ENCODE assay signal across 12 cellular contexts in the genomic region with DNA sequence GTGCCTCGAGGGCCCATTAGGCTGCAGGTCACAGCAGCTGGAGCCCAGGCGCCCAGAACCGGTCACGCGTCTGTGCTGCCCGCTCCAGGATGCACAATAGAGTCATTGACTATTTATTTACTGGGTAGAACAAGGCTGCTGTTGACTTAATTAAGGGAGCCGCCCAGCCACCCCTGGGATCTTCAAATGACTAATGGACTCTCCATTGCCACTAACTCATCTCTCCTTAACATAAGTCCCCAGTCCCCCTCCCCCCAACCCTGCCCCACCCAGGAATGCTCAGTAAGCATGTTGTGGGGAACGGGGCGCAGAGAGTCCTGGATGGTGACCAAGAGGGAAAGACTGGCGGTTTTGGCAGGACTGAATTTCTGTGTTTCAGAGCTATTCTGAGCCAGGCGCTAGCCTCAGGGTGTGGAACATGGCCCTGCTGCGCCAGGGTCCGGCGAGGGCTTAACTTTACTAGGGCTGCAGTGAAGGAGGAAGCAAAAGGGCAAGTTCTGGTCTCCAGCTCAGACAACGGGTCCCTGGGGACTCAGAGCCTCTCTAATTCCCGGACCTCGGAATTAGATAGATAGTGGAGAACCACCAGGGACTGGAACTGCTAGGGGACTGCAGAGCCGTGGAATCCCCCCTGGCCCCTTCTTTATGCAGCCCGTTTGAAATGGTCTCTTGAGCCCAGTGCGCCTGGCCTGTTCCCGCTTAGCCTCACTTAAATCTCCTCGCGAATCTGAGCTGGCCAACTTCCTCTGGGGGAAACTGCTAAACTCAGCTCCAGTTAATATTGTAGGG. TPM values are rescaled to one million over a fixed set of nuclear protein-coding genes. Genes with fewer than 3 reads are reported as not detected.
DNase-seq lines count a peak whose midpoint lies in the region; ATAC-seq and TF ChIP-seq lines count a peak whose summit lies in the region.
"Had no signal": no experiment of that assay in that cellular context is flagged by ENCODE, and none has a peak within 500 bp of the region (broad histone marks: within the 10 kb centered on the region; RNA-seq: fewer than 3 reads in every experiment).

No MANE protein-coding gene starts in this region.

- H3K9me3 Mint-ChIP-seq in chondrocyte (ENCODE audit: low read depth) = no peaks in the 10 kb centered on the region
- H3K9me3 Mint-ChIP-seq: central memory CD8-positive, alpha-beta T cell had no signal

- intact Hi-C loops in prostate gland (cut with DNase I) = no loop called here

- TF ChIP-seq CTCF in chondrocyte (IDR thresholded peaks at IDR 0.05) = no peak
- TF ChIP-seq CTCF in prostate gland (IDR thresholded peaks at IDR 0.05) = no peak

- H3K27ac ChIP-seq in HUES64 (ENCODE audit: low read depth, low read length) (no peak overlapping the region), mesodermal cell (ENCODE audit: low read depth, low read length, severe bottlenecking) (peak overlapping the region; percentile 34), prostate gland (no peak overlapping the region)
- H3K27ac ChIP-seq: uterus had no signal

- H3K4me3 ChIP-seq in HUES64 (ENCODE audit: low read length) (peak overlapping the region; percentile 71), mesodermal cell (ENCODE audit: extremely low read depth, insufficient read depth, low read length, poor library complexity, severe bottlenecking) (peak overlapping the region; percentile 45), prostate gland (no peak overlapping the region)
- H3K4me3 ChIP-seq: uterus had no signal

- no peaks in the 10 kb centered on the region for H3K9me3 ChIP-seq in HUES64 (ENCODE audit: insufficient read depth, low read depth, low read length)
- H3K9me3 ChIP-seq in mesodermal cell (ENCODE audit: control insufficient read depth, low read length) = no peaks in the 10 kb centered on the region
- no peaks in the 10 kb centered on the region for H3K9me3 ChIP-seq in prostate gland
- H3K9me3 ChIP-seq: uterus had no signal

- no peak overlapping the region for H3K27ac Mint-ChIP-seq in chondrocyte (ENCODE audit: unreplicated experiment)

- no peak for ATAC-seq in HG03095 (IDR thresholded peaks at IDR 0.05; ENCODE audit: unreplicated experiment)
- no peak for ATAC-seq in HG02870 (IDR thresholded peaks at IDR 0.05; ENCODE audit: unreplicated experiment)

- H3K36me3 Mint-ChIP-seq in chondrocyte (ENCODE audit: low read depth) = no peaks in the 10 kb centered on the region

- H3K27me3 ChIP-seq in HUES64 (ENCODE audit: insufficient read depth, low read length) (peaks cover 70% of the 10 kb centered on the region), prostate gland (replicated peaks; ENCODE audit: insufficient read depth) (peaks cover 5% of the 10 kb centered on the region)

- H3K36me3 ChIP-seq in HUES64 (ENCODE audit: insufficient read depth, low read length) = no peaks in the 10 kb centered on the region
- no peaks in the 10 kb centered on the region for H3K36me3 ChIP-seq in mesodermal cell (ENCODE audit: control insufficient read depth, insufficient read depth, low read length)
- no peaks in the 10 kb centered on the region for H3K36me3 ChIP-seq in prostate gland
- H3K36me3 ChIP-seq: uterus had no signal

- no peak overlapping the region for H3K9ac ChIP-seq in HUES64 (ENCODE audit: low read depth, low read length)

- TF ChIP-seq POLR2A in prostate gland (IDR thresholded peaks at IDR 0.05) = no peak

- peaks cover 28% of the 10 kb centered on the region for H3K4me1 Mint-ChIP-seq in chondrocyte (ENCODE audit: low read depth)
- H3K4me1 Mint-ChIP-seq: central memory CD8-positive, alpha-beta T cell had no signal

- H3K4me1 ChIP-seq in HUES64 (ENCODE audit: insufficient read depth, low read length) (peaks cover 8% of the 10 kb centered on the region; the same call in 1 of the 2 replicates), mesodermal cell (ENCODE audit: control insufficient read depth, insufficient read depth, low read length, poor library complexity, severe bottlenecking) (peaks cover 10% of the 10 kb centered on the region), prostate gland (replicated peaks) (peaks cover 4% of the 10 kb centered on the region)
- H3K4me1 ChIP-seq: uterus had no signal

- H3K27me3 Mint-ChIP-seq in chondrocyte (ENCODE audit: low read depth) = peaks cover 19% of the 10 kb centered on the region

- WGBS in HUES64 = 25% methylated on average over 23 of the region's 23 CpGs
- 23 to 28% methylated on average over 16 to 22 of the region's 23 CpGs for WGBS in mesodermal cell (ENCODE audit: insufficient coverage in 2 of 2), 2 experiments
- WGBS in prostate gland = 31% methylated on average over 23 of the region's 23 CpGs

- DNase-seq in COLO668 (lab: John Stamatoyannopoulos, UW; ENCODE audit: unreplicated experiment) (peak; percentile 69), chondrocyte (ENCODE audit: low spot score) (no peak), pons (ENCODE audit: low spot score) (no peak), prostate gland (ENCODE audit: low spot score) (no peak)
- DNase-seq: activated T-cell treated with anti-CD3 and anti-CD28 coated beads for 4 hours, uterus had no signal

- peak overlapping the region; percentile 83 for H3K4me3 Mint-ChIP-seq in chondrocyte (ENCODE audit: unreplicated experiment)
- H3K4me3 Mint-ChIP-seq: central memory CD8-positive, alpha-beta T cell had no signal

RNA-seq across cellular contexts. Expression of a gene that starts 1.5 kb away (rescaled TPM):
- polyA plus RNA-seq in HUES64 (2013, experiment 1 of 2) = 1.9 TPM
- 2.0 TPM for polyA plus RNA-seq in HUES64 (2013, experiment 2 of 2)
- total RNA-seq in chondrocyte (8.2 to 15.8 TPM (median 8.3 TPM) in 3 replicates), prostate gland (10 to 100 TPM in 1 of 2 donors, 1 to 10 TPM in 1; 2.6 to 15.7 TPM)
- polyA plus RNA-seq in mesodermal cell (2013, experiment 1 of 2) = 7.9 TPM
- 7.3 TPM for polyA plus RNA-seq in mesodermal cell (2013, experiment 2 of 2)
- total RNA-seq: T-helper 2 cell treated with Interferon-gamma antibody and Interleukin-4, amounts not matched to agents 100 ng/mL and 5 ng/mL, for 36 hours had no signal

Comparison
In these comparisons a context has a peak if more than half of its experiments do, and no peak if none do; other contexts are left out.
1. H3K4me3 ChIP-seq: peak in HUES64 (single experiment) and mesodermal cell (single experiment); none in prostate gland (0 of 2).